21 cellular contexts compared by ENCODE assay signal in the genomic region with DNA sequence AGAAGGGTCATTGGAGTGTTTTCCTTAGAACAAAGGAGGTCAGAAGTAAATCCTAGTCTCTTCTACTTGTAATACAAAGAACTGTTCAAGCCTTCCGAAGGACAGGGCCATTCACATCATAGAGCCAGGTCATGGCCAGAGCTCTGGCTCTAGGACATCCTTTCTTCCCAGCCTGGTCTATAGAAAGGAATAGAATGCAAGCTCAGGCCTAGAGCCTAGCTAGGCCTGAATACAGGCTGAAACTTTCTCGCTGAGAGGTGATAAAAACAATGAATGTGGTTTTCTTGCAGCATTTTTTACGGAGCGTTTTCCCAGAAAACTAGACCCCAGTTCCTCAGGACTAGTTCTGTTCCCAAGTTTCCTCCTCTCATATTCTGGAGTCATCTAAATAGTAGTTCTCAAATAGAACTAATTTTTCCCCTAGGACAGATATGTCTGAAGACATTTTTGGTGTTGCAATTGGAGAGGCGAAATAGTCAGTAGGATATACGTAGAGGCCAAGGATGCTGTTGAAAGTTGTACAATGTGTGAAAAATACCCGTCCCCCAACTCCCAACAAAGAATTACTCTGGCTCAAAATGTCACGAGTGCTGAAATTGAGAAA. TPM values are rescaled to one million over a fixed set of nuclear protein-coding genes. Genes with fewer than 3 reads are reported as not detected.
A peak's percentile ranks its signal among the peaks of the same experiment; 100 is the strongest.
DNase-seq lines count a peak whose midpoint lies in the region; ATAC-seq, FAIRE-seq and TF ChIP-seq lines count a peak whose summit lies in the region.
"Had no signal": no experiment of that assay in that cellular context is flagged by ENCODE, and none has a peak within 500 bp of the region (broad histone marks: within the 10 kb centered on the region; RNA-seq: fewer than 3 reads in every experiment).

No MANE protein-coding gene starts in this region.

- peak overlapping the region; percentile 38 for H3K27ac Mint-ChIP-seq in astrocyte (ENCODE audit: unreplicated experiment)
- H3K27ac Mint-ChIP-seq in activated T-helper 17 cell treated with anti-CD3 and anti-CD28 coated beads, Interleukin-2, amount 50 U/mL, for 72 hours: no peak overlapping the region
- H3K27ac Mint-ChIP-seq: activated B cell treated with CpG ODN at 0.5 μM for 24 hours; CD4-positive, CD25-positive, alpha-beta regulatory T cell; stimulated activated naive CD8-positive, alpha-beta T cell treated with anti-CD3 and anti-CD28 coated beads, Interleukin-15, Interleukin-2, amounts not matched to agents 100 ng/mL and 50 ng/mL, for 24 hours had no signal

- no peaks in the 10 kb centered on the region for H3K27me3 ChIP-seq in HUES48 (ENCODE audit: control insufficient read depth, insufficient read depth, low read length)
- no peaks in the 10 kb centered on the region for H3K27me3 ChIP-seq in astrocyte (ENCODE audit: insufficient read depth, low read length)
- H3K27me3 ChIP-seq in transverse colon: no peaks in the 10 kb centered on the region
- H3K27me3 ChIP-seq: cardiac muscle cell, ovary had no signal

- TF ChIP-seq CTCF in astrocyte (IDR thresholded peaks at IDR 0.05; ENCODE audit: insufficient read depth, low read depth, low read length) (no peak), kidney (IDR thresholded peaks at IDR 0.05; ENCODE audit: borderline replicate concordance, extremely low read depth, insufficient read depth) (no peak), transverse colon (IDR thresholded peaks at IDR 0.05) (no peak)

- no peaks in the 10 kb centered on the region for H3K79me2 ChIP-seq in astrocyte (ENCODE audit: insufficient read depth, low read length)

- H3K9me3 ChIP-seq in HUES48 (ENCODE audit: control insufficient read depth, insufficient read depth, low read length): no peaks in the 10 kb centered on the region
- no peaks in the 10 kb centered on the region for H3K9me3 ChIP-seq in astrocyte (ENCODE audit: insufficient read depth, low read depth, low read length)
- H3K9me3 ChIP-seq in kidney (ENCODE audit: control insufficient read depth in 1 of 2, low read length in 2 of 2): no peaks in the 10 kb centered on the region
- H3K9me3 ChIP-seq in transverse colon: no peaks in the 10 kb centered on the region
- H3K9me3 ChIP-seq: ovary had no signal

- no peak overlapping the region for H3K4me3 Mint-ChIP-seq in astrocyte (ENCODE audit: unreplicated experiment)
- H3K4me3 Mint-ChIP-seq in activated T-helper 17 cell treated with anti-CD3 and anti-CD28 coated beads, Interleukin-2, amount 50 U/mL, for 72 hours: no peak overlapping the region
- H3K4me3 Mint-ChIP-seq: activated B cell treated with CpG ODN at 0.5 μM for 24 hours; CD4-positive, CD25-positive, alpha-beta regulatory T cell; stimulated activated naive CD8-positive, alpha-beta T cell treated with anti-CD3 and anti-CD28 coated beads, Interleukin-15, Interleukin-2, amounts not matched to agents 100 ng/mL and 50 ng/mL, for 24 hours had no signal

- peaks cover 2% of the 10 kb centered on the region for H3K9me3 Mint-ChIP-seq in astrocyte (ENCODE audit: unreplicated experiment)
- H3K9me3 Mint-ChIP-seq in activated T-helper 17 cell treated with anti-CD3 and anti-CD28 coated beads, Interleukin-2, amount 50 U/mL, for 72 hours: peaks cover 5% of the 10 kb centered on the region
- H3K9me3 Mint-ChIP-seq: stimulated activated naive CD8-positive, alpha-beta T cell treated with anti-CD3 and anti-CD28 coated beads, Interleukin-15, Interleukin-2, amounts not matched to agents 100 ng/mL and 50 ng/mL, for 24 hours had no signal

- peak overlapping the region; percentile 35; the same call in 1 of the 2 replicates for H3K9ac ChIP-seq in HUES48 (ENCODE audit: low read depth, low read length)
- peak overlapping the region; percentile 40 for H3K9ac ChIP-seq in astrocyte (ENCODE audit: low read length)
- no peak overlapping the region for H3K9ac ChIP-seq in kidney (ENCODE audit: low read length in 2 of 2)

- no peak for ATAC-seq in GM21360 (IDR thresholded peaks at IDR 0.05; ENCODE audit: unreplicated experiment)
- ATAC-seq in GM19395 (IDR thresholded peaks at IDR 0.05; ENCODE audit: unreplicated experiment): no peak
- ATAC-seq in activated T-helper 17 cell treated with anti-CD3 and anti-CD28 coated beads, Interleukin-2, amount 50 U/mL, for 72 hours (replicated peaks): no peak
- ATAC-seq: HCT116 had no signal

- no peak overlapping the region for H3K4me2 ChIP-seq in astrocyte (ENCODE audit: low read length)

- no peaks in the 10 kb centered on the region for H4K20me1 ChIP-seq in astrocyte (ENCODE audit: insufficient read depth, low read length)

- no peak for TF ChIP-seq POLR2A in transverse colon (IDR thresholded peaks at IDR 0.05)

- H3K4me1 Mint-ChIP-seq in astrocyte (ENCODE audit: low read depth, unreplicated experiment): no peaks in the 10 kb centered on the region
- no peaks in the 10 kb centered on the region for H3K4me1 Mint-ChIP-seq in activated T-helper 17 cell treated with anti-CD3 and anti-CD28 coated beads, Interleukin-2, amount 50 U/mL, for 72 hours
- H3K4me1 Mint-ChIP-seq: activated B cell treated with CpG ODN at 0.5 μM for 24 hours; CD4-positive, CD25-positive, alpha-beta regulatory T cell had no signal

- intact Hi-C loops in kidney (cut with DNase I) (no loop called here), transverse colon (cut with DNase I; ENCODE audit: low total_unique reads) (no loop called here)

- FAIRE-seq in astrocyte (lab: Jason Lieb, UNC): no peak
- no peak for FAIRE-seq in kidney (lab: Jason Lieb, UNC)

- TF ChIP-seq EP300 in transverse colon (IDR thresholded peaks at IDR 0.05; ENCODE audit: low read depth): no peak

- DNase-seq in astrocyte (ENCODE audit: low read depth): no peak
- no peak for DNase-seq in kidney
- DNase-seq in transverse colon: no peak
- DNase-seq in stimulated activated CD4-positive, alpha-beta T cell treated with anti-CD3 and anti-CD28 coated beads, Interleukin-2, amount 100 ng/mL, for 24 hours: no peak
- DNase-seq: activated B cell treated with CpG ODN at 0.5 μM for 24 hours; activated gamma-delta T cell; CD4-positive, CD25-positive, alpha-beta regulatory T cell; effector CD8-positive, alpha-beta T cell; EL; foreskin fibroblast; midbrain; NCI-H510A; ovary had no signal

- in situ Hi-C loops in transverse colon (cut with MboI; ENCODE audit: low pct_ligation_motif_present in 1 of 4, low pct_unique_long_range_greater_than_20kb in 1 of 4, low sequenced_read_pairs in 3 of 4): loop anchor here in 1 of 4 donors (25.0 kb wide), 1 partner anchor 237 kb away; no protein-coding TSS in a partner anchor

- H3K4me1 ChIP-seq in HUES48 (ENCODE audit: control insufficient read depth, insufficient read depth, low read length): peaks cover 8% of the 10 kb centered on the region
- no peaks in the 10 kb centered on the region for H3K4me1 ChIP-seq in astrocyte (ENCODE audit: insufficient read depth, low read length)
- H3K4me1 ChIP-seq in kidney (ENCODE audit: control insufficient read depth in 1 of 2, insufficient read depth in 1 of 2, low read depth in 1 of 2, low read length in 2 of 2): peaks cover 4 to 14% of the 10 kb centered on the region in 2 donors
- peaks cover 0 to 8% (median 3%) of the 10 kb centered on the region in 4 donors for H3K4me1 ChIP-seq in transverse colon

- H3K36me3 ChIP-seq in HUES48 (ENCODE audit: control insufficient read depth, insufficient read depth, low read length) (no peaks in the 10 kb centered on the region), astrocyte (ENCODE audit: insufficient read depth, low read length) (no peaks in the 10 kb centered on the region), kidney (ENCODE audit: control insufficient read depth in 1 of 2, insufficient read depth in 2 of 2, low read length in 2 of 2) (no peaks in the 10 kb centered on the region), transverse colon (no peaks in the 10 kb centered on the region)
- H3K36me3 ChIP-seq: cardiac muscle cell, ovary had no signal

- H3K27me3 Mint-ChIP-seq in astrocyte (ENCODE audit: low read depth, unreplicated experiment): no peaks in the 10 kb centered on the region
- peaks cover 22% of the 10 kb centered on the region for H3K27me3 Mint-ChIP-seq in activated T-helper 17 cell treated with anti-CD3 and anti-CD28 coated beads, Interleukin-2, amount 50 U/mL, for 72 hours
- H3K27me3 Mint-ChIP-seq: stimulated activated naive CD8-positive, alpha-beta T cell treated with anti-CD3 and anti-CD28 coated beads, Interleukin-15, Interleukin-2, amounts not matched to agents 100 ng/mL and 50 ng/mL, for 24 hours had no signal

- no peak overlapping the region for H2AFZ ChIP-seq in astrocyte (ENCODE audit: low read depth, low read length)

- H3K4me3 ChIP-seq in HUES48 (ENCODE audit: low read depth, low read length) (no peak overlapping the region), astrocyte (ENCODE audit: insufficient read depth, low read depth, low read length) (no peak overlapping the region), kidney (ENCODE audit: low read length in 2 of 2) (peak overlapping the region in 1 of 2 donors; percentile 35), transverse colon (no peak overlapping the region)
- H3K4me3 ChIP-seq: cardiac muscle cell, ovary had no signal

- peak overlapping the region; percentile 60 for H3K27ac ChIP-seq in HUES48 (ENCODE audit: low read depth, low read length)
- peak overlapping the region; percentile 65 for H3K27ac ChIP-seq in astrocyte (ENCODE audit: low read depth, low read length)
- H3K27ac ChIP-seq in kidney (ENCODE audit: low read depth in 2 of 2, low read length in 2 of 2): peak overlapping the region; percentile 44 to 79
- H3K27ac ChIP-seq in transverse colon: peak overlapping the region in 3 of 4 donors; percentile 15 to 64 (median 23)
- H3K27ac ChIP-seq: cardiac muscle cell, ovary had no signal

- WGBS in transverse colon (ENCODE audit: low coverage in 1 of 2), 2 donors: 88 to 97% methylated on average over 6 to 8 of the region's 8 CpGs

- no peaks in the 10 kb centered on the region for H3K36me3 Mint-ChIP-seq in astrocyte (ENCODE audit: low read depth, unreplicated experiment)
- no peaks in the 10 kb centered on the region for H3K36me3 Mint-ChIP-seq in activated T-helper 17 cell treated with anti-CD3 and anti-CD28 coated beads, Interleukin-2, amount 50 U/mL, for 72 hours (ENCODE audit: low read depth)
- H3K36me3 Mint-ChIP-seq: CD4-positive, CD25-positive, alpha-beta regulatory T cell had no signal

RNA-seq across cellular contexts. Expression of a gene that starts 6.8 kb away (rescaled TPM):
- not detected in 2 replicates for total RNA-seq in astrocyte
- total RNA-seq in kidney: 43.7 TPM
- 110 TPM for polyA plus RNA-seq in kidney (ENCODE audit: insufficient read depth, low read depth, low replicate concordance)
- total RNA-seq in transverse colon: 10 to 100 TPM; 13.5 to 40.2 (median 18.1) TPM
- total RNA-seq in activated T-helper 17 cell treated with anti-CD3 and anti-CD28 coated beads, Interleukin-2, amount 50 U/mL, for 72 hours: not detected
- total RNA-seq: activated B cell treated with CpG ODN at 0.5 μM for 24 hours; activated CD8-positive, alpha-beta memory T cell treated with anti-CD3 and anti-CD28 coated beads for 36 hours; cardiac muscle cell; CD4-positive, CD25-positive, alpha-beta regulatory T cell; ovary had no signal
- polyA plus RNA-seq: cardiac muscle cell; CD4-positive, CD25-positive, alpha-beta regulatory T cell; ovary had no signal

RNA-seq across cellular contexts. Expression of a gene that starts 13.2 kb away (rescaled TPM):
- total RNA-seq in astrocyte (not detected in 2 replicates), kidney (2.1 TPM), transverse colon (10 to 100 TPM in 2 of 4 donors, 1 to 10 TPM in 2; 3.2 to 18.3 (median 7.9) TPM)
- polyA plus RNA-seq in kidney (ENCODE audit: insufficient read depth, low read depth, low replicate concordance): not detected
- not detected for total RNA-seq in activated T-helper 17 cell treated with anti-CD3 and anti-CD28 coated beads, Interleukin-2, amount 50 U/mL, for 72 hours
- total RNA-seq: activated B cell treated with CpG ODN at 0.5 μM for 24 hours; activated CD8-positive, alpha-beta memory T cell treated with anti-CD3 and anti-CD28 coated beads for 36 hours; cardiac muscle cell; CD4-positive, CD25-positive, alpha-beta regulatory T cell; ovary had no signal
- polyA plus RNA-seq: cardiac muscle cell; CD4-positive, CD25-positive, alpha-beta regulatory T cell; ovary had no signal

RNA-seq across cellular contexts. Expression of a gene that starts 17.8 kb away (rescaled TPM):
- total RNA-seq in astrocyte (not detected in 2 replicates), kidney (0.35 TPM), transverse colon (10 to 100 TPM in 3 of 4 donors, 1 to 10 TPM in 1; 3.4 to 55.3 (median 18.2) TPM)
- polyA plus RNA-seq in kidney (ENCODE audit: insufficient read depth, low read depth, low replicate concordance): 1.3 TPM
- total RNA-seq in activated T-helper 17 cell treated with anti-CD3 and anti-CD28 coated beads, Interleukin-2, amount 50 U/mL, for 72 hours: not detected
- total RNA-seq: activated B cell treated with CpG ODN at 0.5 μM for 24 hours; activated CD8-positive, alpha-beta memory T cell treated with anti-CD3 and anti-CD28 coated beads for 36 hours; cardiac muscle cell; CD4-positive, CD25-positive, alpha-beta regulatory T cell; ovary had no signal
- polyA plus RNA-seq: cardiac muscle cell; CD4-positive, CD25-positive, alpha-beta regulatory T cell; ovary had no signal

RNA-seq across cellular contexts. Expression of a gene that starts 19.0 kb away (rescaled TPM):
- total RNA-seq in astrocyte (not detected in 2 replicates), kidney (1.1 TPM), transverse colon (1 to 10 TPM; 2.0 to 9.0 (median 4.9) TPM)
- 0.84 TPM for polyA plus RNA-seq in kidney (ENCODE audit: insufficient read depth, low read depth, low replicate concordance)
- total RNA-seq in activated T-helper 17 cell treated with anti-CD3 and anti-CD28 coated beads, Interleukin-2, amount 50 U/mL, for 72 hours: not detected
- total RNA-seq: activated B cell treated with CpG ODN at 0.5 μM for 24 hours; activated CD8-positive, alpha-beta memory T cell treated with anti-CD3 and anti-CD28 coated beads for 36 hours; cardiac muscle cell; CD4-positive, CD25-positive, alpha-beta regulatory T cell had no signal
- polyA plus RNA-seq: cardiac muscle cell; CD4-positive, CD25-positive, alpha-beta regulatory T cell; ovary had no signal

RNA-seq across cellular contexts. Expression of a gene that starts 27.8 kb away (rescaled TPM):
- total RNA-seq in astrocyte (not detected in 2 replicates), kidney (1.4 TPM), transverse colon (10 to 100 TPM in 3 of 4 donors, 1 to 10 TPM in 1; 4.6 to 18.7 (median 10.5) TPM)
- polyA plus RNA-seq in kidney (ENCODE audit: insufficient read depth, low read depth, low replicate concordance): 414 TPM
- total RNA-seq in activated T-helper 17 cell treated with anti-CD3 and anti-CD28 coated beads, Interleukin-2, amount 50 U/mL, for 72 hours: under 1 TPM in 1 of 2 donors, not detected in 1; 0.19 TPM
- total RNA-seq: activated B cell treated with CpG ODN at 0.5 μM for 24 hours; activated CD8-positive, alpha-beta memory T cell treated with anti-CD3 and anti-CD28 coated beads for 36 hours; cardiac muscle cell; CD4-positive, CD25-positive, alpha-beta regulatory T cell had no signal
- polyA plus RNA-seq: cardiac muscle cell; CD4-positive, CD25-positive, alpha-beta regulatory T cell; ovary had no signal

Comparison
In these comparisons a context has a peak if more than half of its experiments do, and no peak if none do; other contexts are left out.
1. H3K9ac ChIP-seq: peak in HUES48 (single experiment) and astrocyte (single experiment); none in kidney (0 of 2).
2. RNA of a gene that starts 6.8 kb away (total RNA-seq): 43.7 TPM in kidney (single experiment) and 13.5 to 40.2 TPM in transverse colon; not detected in activated T-helper 17 cell treated with anti-CD3 and anti-CD28 coated beads, Interleukin-2, amount 50 U/mL, for 72 hours and not detected in astrocyte; every median in the first group is over 10 times any median in the second.
3. Peak in every context shown above with its lines, with median percentiles within 50 percentile points of each other: H3K27ac ChIP-seq.